14 cellular contexts compared by ENCODE assay signal in genomic region chr2:241088376-241088775, GRCh38. TPM values are rescaled to one million over a fixed set of nuclear protein-coding genes. Genes with fewer than 3 reads are reported as not detected.
DNase-seq lines count a peak whose midpoint lies in the region; ATAC-seq and TF ChIP-seq lines count a peak whose summit lies in the region.
"Had no signal": no experiment of that assay in that cellular context is flagged by ENCODE, and none has a peak within 500 bp of the region (broad histone marks: within the 10 kb centered on the region; RNA-seq: fewer than 3 reads in every experiment).

No MANE protein-coding gene starts in this region.

- H3K27me3 Mint-ChIP-seq in activated naive CD8-positive, alpha-beta T cell: no peaks in the 10 kb centered on the region
- H3K27me3 Mint-ChIP-seq in activated naive CD8-positive, alpha-beta T cell treated with anti-CD3 and anti-CD28 coated beads, Interleukin-2, amount 50 U/mL, for 24 hours: no peaks in the 10 kb centered on the region
- no peaks in the 10 kb centered on the region for H3K27me3 Mint-ChIP-seq in activated T-helper 17 cell treated with anti-CD3 and anti-CD28 coated beads, Interleukin-2, amount 50 U/mL, for 72 hours

- no peak for TF ChIP-seq CTCF in esophagus squamous epithelium (IDR thresholded peaks at IDR 0.05)

- TF ChIP-seq POLR2A in esophagus squamous epithelium (IDR thresholded peaks at IDR 0.05): no peak

- peaks cover 27% of the 10 kb centered on the region for H3K36me3 Mint-ChIP-seq in activated naive CD8-positive, alpha-beta T cell
- H3K36me3 Mint-ChIP-seq in activated naive CD8-positive, alpha-beta T cell treated with anti-CD3 and anti-CD28 coated beads, Interleukin-2, amount 50 U/mL, for 24 hours (ENCODE audit: low read depth): peaks cover 37% of the 10 kb centered on the region
- peaks cover 89% of the 10 kb centered on the region for H3K36me3 Mint-ChIP-seq in activated T-helper 17 cell treated with anti-CD3 and anti-CD28 coated beads, Interleukin-2, amount 50 U/mL, for 72 hours (ENCODE audit: low read depth)

- H3K4me3 ChIP-seq in esophagus squamous epithelium: no peak overlapping the region
- H3K4me3 ChIP-seq: prostate gland had no signal

- H3K4me1 ChIP-seq in esophagus squamous epithelium: peaks cover 0 to 4% (median 0%) of the 10 kb centered on the region in 3 donors

- peaks cover 7% of the 10 kb centered on the region for H3K9me3 Mint-ChIP-seq in activated naive CD8-positive, alpha-beta T cell (ENCODE audit: low read depth)
- peaks cover 8% of the 10 kb centered on the region for H3K9me3 Mint-ChIP-seq in activated naive CD8-positive, alpha-beta T cell treated with anti-CD3 and anti-CD28 coated beads, Interleukin-2, amount 50 U/mL, for 24 hours
- no peaks in the 10 kb centered on the region for H3K9me3 Mint-ChIP-seq in activated T-helper 17 cell treated with anti-CD3 and anti-CD28 coated beads, Interleukin-2, amount 50 U/mL, for 72 hours

- ATAC-seq in activated naive CD8-positive, alpha-beta T cell treated with anti-CD3 and anti-CD28 coated beads, Interleukin-2, amount 50 U/mL, for 24 hours: no peak
- ATAC-seq in GM21786 (IDR thresholded peaks at IDR 0.05; ENCODE audit: unreplicated experiment) (peak; percentile 56), HG02970 (IDR thresholded peaks at IDR 0.05; ENCODE audit: low FRiP score, unreplicated experiment) (no peak)
- peak; percentile 24 for ATAC-seq in activated T-helper 17 cell treated with anti-CD3 and anti-CD28 coated beads, Interleukin-2, amount 50 U/mL, for 72 hours (replicated peaks)
- ATAC-seq: HCT116, Right ventricle myocardium inferior had no signal

- peak overlapping the region in 1 of 4 donors; percentile 39 for H3K27ac ChIP-seq in esophagus squamous epithelium

- H3K27ac Mint-ChIP-seq in activated naive CD8-positive, alpha-beta T cell: peak overlapping the region; percentile 78
- no peak overlapping the region for H3K27ac Mint-ChIP-seq in activated naive CD8-positive, alpha-beta T cell treated with anti-CD3 and anti-CD28 coated beads, Interleukin-2, amount 50 U/mL, for 24 hours
- peak overlapping the region; percentile 18 for H3K27ac Mint-ChIP-seq in activated T-helper 17 cell treated with anti-CD3 and anti-CD28 coated beads, Interleukin-2, amount 50 U/mL, for 72 hours

- peaks cover 18 to 95% (median 46%) of the 10 kb centered on the region in 3 donors for H3K36me3 ChIP-seq in esophagus squamous epithelium

- peaks cover 41% of the 10 kb centered on the region for H3K4me1 Mint-ChIP-seq in activated naive CD8-positive, alpha-beta T cell (ENCODE audit: low read depth)
- peaks cover 9% of the 10 kb centered on the region for H3K4me1 Mint-ChIP-seq in activated naive CD8-positive, alpha-beta T cell treated with anti-CD3 and anti-CD28 coated beads, Interleukin-2, amount 50 U/mL, for 24 hours
- peaks cover 5% of the 10 kb centered on the region for H3K4me1 Mint-ChIP-seq in activated T-helper 17 cell treated with anti-CD3 and anti-CD28 coated beads, Interleukin-2, amount 50 U/mL, for 72 hours

- H3K9me3 ChIP-seq in esophagus squamous epithelium: no peaks in the 10 kb centered on the region
- H3K9me3 ChIP-seq: prostate gland had no signal

- peak overlapping the region; percentile 44 for H3K4me3 Mint-ChIP-seq in activated naive CD8-positive, alpha-beta T cell
- no peak overlapping the region for H3K4me3 Mint-ChIP-seq in activated naive CD8-positive, alpha-beta T cell treated with anti-CD3 and anti-CD28 coated beads, Interleukin-2, amount 50 U/mL, for 24 hours
- H3K4me3 Mint-ChIP-seq in activated T-helper 17 cell treated with anti-CD3 and anti-CD28 coated beads, Interleukin-2, amount 50 U/mL, for 72 hours: peak overlapping the region; percentile 24

- no peaks in the 10 kb centered on the region for H3K27me3 ChIP-seq in esophagus squamous epithelium

- DNase-seq in activated naive CD8-positive, alpha-beta T cell treated with anti-CD3 and anti-CD28 coated beads, Interleukin-2, amount 50 U/mL, for 24 hours: no peak
- DNase-seq in esophagus squamous epithelium (lab: John Stamatoyannopoulos, UW): no peak
- no peak for DNase-seq in hypothalamus (lab: John Stamatoyannopoulos, UW)
- no peak for DNase-seq in epidermal melanocyte (ENCODE audit: insufficient read length, low spot score)
- DNase-seq: EL, midbrain, NCI-H1930 had no signal

- WGBS in esophagus squamous epithelium, 2 donors: 72 to 90% methylated on average over 5 to 8 of the region's 8 CpGs

- intact Hi-C loops in esophagus squamous epithelium (cut with DNase I): no loop called here

RNA-seq across cellular contexts. Expression of gene MTERF4, which starts 13.7 kb away (rescaled TPM):
- 10 to 100 TPM; 36.4 to 86.5 TPM for total RNA-seq in activated T-helper 17 cell treated with anti-CD3 and anti-CD28 coated beads, Interleukin-2, amount 50 U/mL, for 72 hours
- 10 to 100 TPM; 27.7 to 37.0 (median 35.4) TPM for total RNA-seq in esophagus squamous epithelium

Comparison
In these comparisons a context has a peak if more than half of its experiments do, and no peak if none do; other contexts are left out.
1. ATAC-seq: peak in GM21786 (single experiment) and activated T-helper 17 cell treated with anti-CD3 and anti-CD28 coated beads, Interleukin-2, amount 50 U/mL, for 72 hours (single experiment); none in activated naive CD8-positive, alpha-beta T cell treated with anti-CD3 and anti-CD28 coated beads, Interleukin-2, amount 50 U/mL, for 24 hours (single experiment) and HG02970 (single experiment).